In genomic region chr9:6214451-6214850, GRCh38 we compare ENCODE assay signal across 26 cellular contexts. TPM values are rescaled to one million over a fixed set of nuclear protein-coding genes. Genes with fewer than 3 reads are reported as not detected.
DNase-seq lines count a peak whose midpoint lies in the region; ATAC-seq and TF ChIP-seq lines count a peak whose summit lies in the region.
"Had no signal": no experiment of that assay in that cellular context is flagged by ENCODE, and none has a peak within 500 bp of the region (broad histone marks: within the 10 kb centered on the region; RNA-seq: fewer than 3 reads in every experiment).

No MANE protein-coding gene starts in this region.

- H3K27me3 ChIP-seq in heart left ventricle = no peaks in the 10 kb centered on the region
- H3K27me3 ChIP-seq: BLaER1 treated with 17β-estradiol and CSF1 and Interleukin-3, amounts not matched to agents 10 nM and 100 nM; stomach; upper lobe of left lung had no signal

- peak in 3 of 4 donors; percentile 24 to 55 (median 38) for ATAC-seq in heart left ventricle
- ATAC-seq in left colon = no peak
- ATAC-seq: natural killer cell treated with Interleukin-12 subunit alpha and Interleukin-12 subunit beta and Interleukin-15 and Interleukin-18, amount 100 ng/mL, for 72 hours had no signal

- 76 to 87% (median 81%) methylated on average over 1 of the region's 1 CpG for WGBS in heart left ventricle, 4 donors

- peaks cover 0 to 20% (median 14%) of the 10 kb centered on the region in 12 donors for H3K9me3 ChIP-seq in heart left ventricle

- H3K4me1 ChIP-seq in heart left ventricle = peaks cover 0 to 28% (median 3%) of the 10 kb centered on the region in 12 donors

- H3K27ac ChIP-seq in heart left ventricle = peak overlapping the region in 8 of 12 donors; percentile 7 to 79 (median 56)
- H3K27ac ChIP-seq: BLaER1 treated with 17β-estradiol and CSF1 and Interleukin-3, amounts not matched to agents 10 nM and 100 nM; HL-60 had no signal

- TF ChIP-seq CTCF in heart left ventricle (IDR thresholded peaks at IDR 0.05) (no peak), epithelial cell of esophagus (IDR thresholded peaks at IDR 0.05; ENCODE audit: insufficient read depth, low read depth, low read length, missing control alignments) (no peak)

- no peaks in the 10 kb centered on the region for H3K36me3 ChIP-seq in heart left ventricle
- H3K36me3 ChIP-seq: stomach, upper lobe of left lung had no signal

- TF ChIP-seq POLR2A in heart left ventricle (IDR thresholded peaks at IDR 0.05) = no peak

- no peak for DNase-seq in heart left ventricle
- DNase-seq in cardiac septum (ENCODE audit: low spot score) = no peak
- DNase-seq in epithelial cell of esophagus (ENCODE audit: low read depth) = peak; percentile 73
- DNase-seq in iris pigment epithelial cell (ENCODE audit: low read depth) = peak; percentile 65
- DNase-seq in DMS153 (lab: John Stamatoyannopoulos, UW) = no peak
- DNase-seq in activated CD4-positive, alpha-beta T cell treated with anti-CD3 and anti-CD28 coated beads for 48 hours = no peak
- DNase-seq in NCI-H2029 treated with DMSO at 0.1 percent for 48 hours (lab: John Stamatoyannopoulos, UW) = no peak
- DNase-seq in left colon = no peak
- DNase-seq: activated naive CD8-positive, alpha-beta T cell treated with anti-CD3 and anti-CD28 coated beads, Interleukin-2, amount 10 ng/mL, durations not matched to agents 7 days and 5 days; central memory CD4-positive, alpha-beta T cell; GF-D8; H9; hippocampal formation; islet precursor cell; mesendoderm; NCI-H2081 treated with DMSO at 0.1 percent for 48 hours; posterior cingulate gyrus; RPMI8226; stimulated activated CD4-positive, alpha-beta T cell treated with anti-CD3 and anti-CD28 coated beads, Interleukin-4, amount 100 ng/mL, for 1 hour; stomach; upper lobe of left lung had no signal

- intact Hi-C loops in heart left ventricle (cut with DNase I) = no loop called here
- intact Hi-C loops in cardiac septum (cut with DNase I) = no loop called here
- intact Hi-C loops in left colon (cut with DNase I, micrococcal nuclease) = no loop called here

- no peak overlapping the region for H3K4me3 ChIP-seq in heart left ventricle
- H3K4me3 ChIP-seq in epithelial cell of esophagus (ENCODE audit: low read length) = no peak overlapping the region
- H3K4me3 ChIP-seq: BLaER1 treated with 17β-estradiol and CSF1 and Interleukin-3, amounts not matched to agents 10 nM and 100 nM; skin epidermis; stomach; upper lobe of left lung had no signal

RNA-seq across cellular contexts. Expression of gene IL33, which starts 1.2 kb away (rescaled TPM):
- total RNA-seq in heart left ventricle (10 to 100 TPM in 6 of 9 donors, 1 to 10 TPM in 3; 6.6 to 36.5 (median 12.7) TPM), cardiac septum (18.6 TPM), left colon (10 to 100 TPM in 1 of 2 donors, 1 to 10 TPM in 1; 5.3 to 11.4 TPM)
- polyA plus RNA-seq in heart left ventricle = 10 to 100 TPM; 12.4 to 14.0 TPM
- total RNA-seq: activated naive CD8-positive, alpha-beta T cell treated with anti-CD3 and anti-CD28 coated beads, Interleukin-2, amount 10 ng/mL, durations not matched to agents 7 days and 5 days; H9; natural killer cell treated with Interleukin-12 subunit alpha and Interleukin-12 subunit beta and Interleukin-15 and Interleukin-18, amount 100 ng/mL, for 72 hours; NCI-H460 had no signal

Comparison
In these comparisons a context has a peak if more than half of its experiments do, and no peak if none do; other contexts are left out.
1. DNase-seq: peak in epithelial cell of esophagus (single experiment) and iris pigment epithelial cell (single experiment); none in heart left ventricle (0 of 5), cardiac septum (single experiment), DMS153 (single experiment), activated CD4-positive, alpha-beta T cell treated with anti-CD3 and anti-CD28 coated beads for 48 hours (single experiment), NCI-H2029 treated with DMSO at 0.1 percent for 48 hours (single experiment) and left colon (0 of 2).